In the genomic region with DNA sequence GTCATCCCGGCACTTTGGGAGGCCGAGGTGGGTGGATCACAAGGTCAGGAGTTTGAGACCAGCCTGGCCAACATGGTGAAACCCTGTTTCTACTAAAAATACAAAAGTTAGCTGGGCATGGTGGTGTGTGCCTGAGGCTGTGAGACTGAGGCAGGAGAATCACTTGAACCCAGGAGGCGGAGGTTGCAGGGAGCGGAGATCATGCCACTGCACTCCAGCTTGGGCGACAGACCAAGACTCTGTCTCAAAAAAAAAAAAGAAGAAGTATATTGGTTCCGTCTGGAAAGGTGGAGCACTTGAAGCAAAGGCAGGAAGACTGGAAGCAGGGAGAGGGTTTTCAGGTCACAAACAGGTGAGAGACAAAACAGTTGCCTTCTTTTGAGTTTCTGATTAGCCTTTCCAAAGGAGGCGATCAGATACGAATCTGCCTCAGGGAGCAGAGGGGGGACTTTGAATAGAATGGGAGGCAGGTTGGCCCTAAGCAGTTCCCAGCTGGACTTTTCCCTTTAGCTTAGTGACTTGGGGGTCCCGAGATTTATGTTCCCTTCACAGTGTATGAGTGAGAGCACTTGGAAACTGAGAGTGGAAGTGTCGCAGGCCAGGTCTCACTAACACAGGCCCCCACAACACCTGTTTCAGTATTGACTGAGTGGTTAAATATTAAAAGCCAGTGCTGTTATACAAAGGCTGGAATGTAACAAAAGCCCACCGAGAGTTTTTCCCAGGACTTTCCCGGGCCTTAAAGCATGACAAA, we compare ENCODE assay signal across 16 cellular contexts. TPM values are rescaled to one million over a fixed set of nuclear protein-coding genes. Genes with fewer than 3 reads are reported as not detected.
DNase-seq lines count a peak whose midpoint lies in the region; ATAC-seq, FAIRE-seq and TF ChIP-seq lines count a peak whose summit lies in the region.
"Not testable (repeated sequence)": the region's sequence is repeated elsewhere in the genome, so short reads cannot be mapped to it uniquely, and the experiment has no call there.
"Had no signal": no experiment of that assay in that cellular context is flagged by ENCODE, and none has a peak within 500 bp of the region (broad histone marks: within the 10 kb centered on the region; RNA-seq: fewer than 3 reads in every experiment).

No MANE protein-coding gene starts in this region.

- DNase-seq in COLO668 (lab: John Stamatoyannopoulos, UW; ENCODE audit: unreplicated experiment) (peak; percentile 52), NCI-H82 (lab: John Stamatoyannopoulos, UW) (peak; percentile 73), small intestine (peak; percentile 8)
- DNase-seq in iPS DF 6.9 (ENCODE audit: low read depth, low spot score); lower lobe of right lung: not testable (repeated sequence)

- intact Hi-C loops in lower lobe of right lung (cut with DNase I) = not testable (repeated sequence)

- FAIRE-seq in small intestine (lab: Jason Lieb, UNC) = not testable (repeated sequence)

- peak overlapping the region; percentile 55 for H3K27ac ChIP-seq in iPS DF 6.9 (ENCODE audit: low read length)
- H3K27ac ChIP-seq in lower lobe of right lung = peak overlapping the region; percentile 24
- H3K27ac ChIP-seq in small intestine (ENCODE audit: low read depth in 1 of 2, low read length in 1 of 2) = not testable (repeated sequence)

- ATAC-seq in GM18907 (IDR thresholded peaks at IDR 0.05; ENCODE audit: unreplicated experiment) (peak; percentile 75), GM21737 (IDR thresholded peaks at IDR 0.05; ENCODE audit: unreplicated experiment) (peak; percentile 64), HG03108 (IDR thresholded peaks at IDR 0.05; ENCODE audit: unreplicated experiment) (peak; percentile 72)
- ATAC-seq in lower lobe of right lung = not testable (repeated sequence)

- H3K36me3 ChIP-seq in iPS DF 6.9 (ENCODE audit: control insufficient read depth, insufficient read depth, low read length); lower lobe of right lung; small intestine (ENCODE audit: control insufficient read depth in 2 of 2, insufficient read depth in 2 of 2, low read length in 2 of 2): not testable (repeated sequence)

- not testable (repeated sequence) for H3K9me3 ChIP-seq in iPS DF 6.9 (ENCODE audit: control insufficient read depth, insufficient read depth, low read length); lower lobe of right lung; small intestine (ENCODE audit: control insufficient read depth, low read depth)

- H3K4me1 ChIP-seq in iPS DF 6.9 (ENCODE audit: control insufficient read depth, insufficient read depth, low read length); lower lobe of right lung; small intestine (ENCODE audit: control insufficient read depth in 2 of 2, insufficient read depth in 1 of 2, low read depth in 1 of 2, low read length in 1 of 2): not testable (repeated sequence)

- no CpG with 5 or more reads among the region's 12 CpGs for whole genome bisulfite sequencing in iPS DF 6.9 (ENCODE audit: insufficient coverage, insufficient read length)
- 33 to 64% (median 34%) methylated on average over 12 of the region's 12 CpGs for WGBS in small intestine, 3 donors

- H3K27me3 ChIP-seq in iPS DF 6.9 (ENCODE audit: control insufficient read depth, insufficient read depth, low read length); lower lobe of right lung (ENCODE audit: low read depth); small intestine (ENCODE audit: control insufficient read depth in 2 of 2, insufficient read depth in 2 of 2, low read length in 2 of 2): not testable (repeated sequence)

- not testable (repeated sequence) for TF ChIP-seq CTCF in lower lobe of right lung (IDR thresholded peaks at IDR 0.05)

- not testable (repeated sequence) for H3K4me3 ChIP-seq in iPS DF 6.9 (ENCODE audit: low read length); lower lobe of right lung; small intestine (ENCODE audit: low read depth in 1 of 2, low read length in 2 of 2)

RNA-seq across cellular contexts. Expression of gene XG, which starts 28.8 kb away (rescaled TPM):
- 0.41 TPM for total RNA-seq in lower lobe of right lung
- under 1 TPM in 1 of 3 donors, not detected in 2; 0.13 TPM for polyA plus RNA-seq in small intestine
- total RNA-seq: A172; activated CD4-positive, alpha-beta memory T cell treated with anti-CD3 and anti-CD28 coated beads, Interleukin-2, amount 10 ng/mL, durations not matched to agents 7 days and 5 days; cerebellum; lung microvascular endothelial cell; NCI-H460; PC-3 had no signal

RNA-seq across cellular contexts. Expression of gene GYG2, which starts 48.1 kb away (rescaled TPM):
- 1.3 TPM for total RNA-seq in lower lobe of right lung
- polyA plus RNA-seq in small intestine = 1 to 10 TPM; 1.6 to 6.7 (median 1.8) TPM
- total RNA-seq: activated CD4-positive, alpha-beta memory T cell treated with anti-CD3 and anti-CD28 coated beads, Interleukin-2, amount 10 ng/mL, durations not matched to agents 7 days and 5 days; T-helper 17 cell had no signal
- polyA plus RNA-seq: keratinocyte had no signal
